In the genomic region with DNA sequence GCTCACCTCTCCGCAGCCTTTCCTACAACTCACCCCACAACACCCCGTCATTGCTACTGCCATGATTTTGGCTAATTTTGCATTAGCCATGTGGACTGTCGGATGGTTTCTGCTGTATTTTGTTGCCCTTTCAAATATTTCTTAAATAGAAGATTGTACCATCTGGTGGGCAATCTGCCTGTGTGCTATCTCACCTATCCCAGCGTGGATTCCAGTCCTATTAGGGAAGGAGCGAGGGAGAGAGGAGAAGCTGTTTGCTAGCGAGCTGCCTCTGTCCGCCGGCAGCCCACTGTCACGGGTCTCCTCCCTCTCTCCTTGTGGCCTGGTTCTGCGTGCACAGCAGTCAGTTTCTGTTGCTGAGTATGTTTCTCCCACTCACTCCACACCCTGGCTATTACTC, we compare ENCODE assay signal across 26 cellular contexts.
"Had no signal": no experiment of that assay in that cellular context is flagged by ENCODE, and none has a peak within 500 bp of the region (broad histone marks: within the 10 kb centered on the region; RNA-seq: fewer than 3 reads in every experiment).

No MANE protein-coding gene starts in this region.

- H3K4me1 ChIP-seq: ascending aorta, SJCRH30 had no signal

- FAIRE-seq: TTC549 had no signal

- H3K9me3 ChIP-seq: ascending aorta, SJCRH30 had no signal

- H3K27me3 ChIP-seq: ascending aorta, cardiac muscle cell, SJCRH30 had no signal

- H3K27ac ChIP-seq: ascending aorta, cardiac muscle cell, SJCRH30, SK-N-MC had no signal

- H3K4me3 ChIP-seq: ascending aorta, cardiac muscle cell, SJCRH30, SK-N-MC had no signal

- H3K36me3 ChIP-seq: ascending aorta, cardiac muscle cell, SJCRH30 had no signal

- DNase-seq: activated CD4-positive, alpha-beta T cell treated with anti-CD3 and anti-CD28 coated beads, Interleukin-2, amount 10 ng/mL, durations not matched to agents 24 days and 14 days; activated CD4-positive, alpha-beta T cell treated with anti-CD3 and anti-CD28 coated beads, Interleukin-2, amount 50 U/mL, for 4 hours; activated CD8-positive, alpha-beta T cell treated with anti-CD3 and anti-CD28 coated beads for 36 hours; activated effector memory CD4-positive, alpha-beta T cell treated with anti-CD3 and anti-CD28 coated beads, Interleukin-2, amount 50 U/mL, for 16 hours; activated naive CD4-positive, alpha-beta T cell; activated naive CD4-positive, alpha-beta T cell treated with anti-CD3 and anti-CD28 coated beads, Interleukin-2, amount 50 U/mL, for 16 hours; activated naive CD8-positive, alpha-beta T cell treated with anti-CD3 and anti-CD28 coated beads for 36 hours; activated T-cell treated with anti-CD3 and anti-CD28 coated beads, Interleukin-2, amount 50 U/mL, for 1 hour; activated T-cell treated with anti-CD3 and anti-CD28 coated beads, Interleukin-2, amount 50 U/mL, for 72 hours; Karpas-422; KBM-7; NCI-H1048; NCI-H1105 treated with DMSO at 0.1 percent for 48 hours; NCI-H1436; NCI-H187; NCI-H2029 treated with DMSO at 0.1 percent for 48 hours; NCI-H510A; NCI-H69; NCI-H82; SHP77; SJCRH30; T1000 had no signal
